Comparison of ENCODE assay signal across 9 cellular contexts in genomic region chrX:15749642-15750610, GRCh38. TPM values are rescaled to one million over a fixed set of nuclear protein-coding genes. Genes with fewer than 3 reads are reported as not detected.
A peak's percentile ranks its signal among the peaks of the same experiment; 100 is the strongest.
DNase-seq lines count a peak whose midpoint lies in the region; ATAC-seq and TF ChIP-seq lines count a peak whose summit lies in the region.
"Had no signal": no experiment of that assay in that cellular context is flagged by ENCODE, and none has a peak within 500 bp of the region (broad histone marks: within the 10 kb centered on the region; RNA-seq: fewer than 3 reads in every experiment).

No MANE protein-coding gene starts in this region.

- TF ChIP-seq CTCF in mesothelial cell of epicardium (IDR thresholded peaks at IDR 0.05; ENCODE audit: unreplicated experiment), result no peak

- no peaks in the 10 kb centered on the region for H3K9me3 Mint-ChIP-seq in activated naive CD8-positive, alpha-beta T cell treated with anti-CD3 and anti-CD28 coated beads, Interleukin-2, amount 50 U/mL, for 24 hours
- H3K9me3 Mint-ChIP-seq in mesothelial cell of epicardium, result no peaks in the 10 kb centered on the region

- peaks cover 69% of the 10 kb centered on the region for H3K4me1 Mint-ChIP-seq in activated naive CD8-positive, alpha-beta T cell treated with anti-CD3 and anti-CD28 coated beads, Interleukin-2, amount 50 U/mL, for 24 hours
- H3K4me1 Mint-ChIP-seq in mesothelial cell of epicardium, result peaks cover 61% of the 10 kb centered on the region

- peak overlapping the region; percentile 92 for H3K27ac Mint-ChIP-seq in activated naive CD8-positive, alpha-beta T cell treated with anti-CD3 and anti-CD28 coated beads, Interleukin-2, amount 50 U/mL, for 24 hours
- peak overlapping the region; percentile 73 for H3K27ac Mint-ChIP-seq in mesothelial cell of epicardium

- peak; percentile 75 for ATAC-seq in GM19467 (IDR thresholded peaks at IDR 0.05; ENCODE audit: unreplicated experiment)
- ATAC-seq in HG03558 (IDR thresholded peaks at IDR 0.05; ENCODE audit: extremely low read depth, unreplicated experiment), result peak; percentile 52
- ATAC-seq in activated naive CD8-positive, alpha-beta T cell treated with anti-CD3 and anti-CD28 coated beads, Interleukin-2, amount 50 U/mL, for 24 hours, result peak; percentile 48
- ATAC-seq: body of pancreas had no signal

- no peaks in the 10 kb centered on the region for H3K27me3 Mint-ChIP-seq in activated naive CD8-positive, alpha-beta T cell treated with anti-CD3 and anti-CD28 coated beads, Interleukin-2, amount 50 U/mL, for 24 hours
- H3K27me3 Mint-ChIP-seq in mesothelial cell of epicardium (ENCODE audit: low read depth), result no peaks in the 10 kb centered on the region

- peak; percentile 59 for DNase-seq in CD1c-positive myeloid dendritic cell (ENCODE audit: extremely low spot score)
- no peak for DNase-seq in activated naive CD8-positive, alpha-beta T cell treated with anti-CD3 and anti-CD28 coated beads, Interleukin-2, amount 50 U/mL, for 24 hours
- DNase-seq in mesothelial cell of epicardium (ENCODE audit: low spot score in 2 of 2, unreplicated experiment in 2 of 2), result no peak
- no peak for DNase-seq in LoVo (ENCODE audit: low spot score)
- DNase-seq in NCI-H510A (lab: John Stamatoyannopoulos, UW), result no peak
- no peak for DNase-seq in SKM-1 treated with dmso at 0.1 percent for 144 hours (lab: John Stamatoyannopoulos, UW; ENCODE audit: unreplicated experiment)

- peak overlapping the region; percentile 60 for H3K4me3 Mint-ChIP-seq in activated naive CD8-positive, alpha-beta T cell treated with anti-CD3 and anti-CD28 coated beads, Interleukin-2, amount 50 U/mL, for 24 hours
- no peak overlapping the region for H3K4me3 Mint-ChIP-seq in mesothelial cell of epicardium

- H3K36me3 Mint-ChIP-seq in activated naive CD8-positive, alpha-beta T cell treated with anti-CD3 and anti-CD28 coated beads, Interleukin-2, amount 50 U/mL, for 24 hours (ENCODE audit: low read depth), result peaks cover 4% of the 10 kb centered on the region
- H3K36me3 Mint-ChIP-seq in mesothelial cell of epicardium, result peaks cover 9% of the 10 kb centered on the region

RNA-seq across cellular contexts. Expression of gene CA5B, which starts 11.9 kb away (rescaled TPM):
- total RNA-seq in mesothelial cell of epicardium, result 24.0 to 25.3 TPM (median 24.7 TPM) in 3 replicates

RNA-seq across cellular contexts. Expression of gene ZRSR2, which starts 40.4 kb away (rescaled TPM):
- total RNA-seq in mesothelial cell of epicardium, result 20.4 to 22.4 TPM (median 21.5 TPM) in 3 replicates
